6 cellular contexts compared by ENCODE assay signal in genomic region chr2:154093856-154094255, GRCh38.
"Had no signal": no experiment of that assay in that cellular context is flagged by ENCODE, and none has a peak within 500 bp of the region (broad histone marks: within the 10 kb centered on the region; RNA-seq: fewer than 3 reads in every experiment).

No MANE protein-coding gene starts in this region.

- H3K36me3 Mint-ChIP-seq: IgD-negative memory B cell had no signal

- H3K27me3 Mint-ChIP-seq: IgD-negative memory B cell had no signal

- H3K4me1 Mint-ChIP-seq: IgD-negative memory B cell had no signal

- ATAC-seq: HepG2, K562 had no signal

- DNase-seq: IMR-90, KBM-7, KG1 had no signal

- H3K27ac Mint-ChIP-seq: IgD-negative memory B cell had no signal

- H3K4me3 Mint-ChIP-seq: IgD-negative memory B cell had no signal
